Comparison of ENCODE assay signal across 15 cellular contexts in the genomic region with DNA sequence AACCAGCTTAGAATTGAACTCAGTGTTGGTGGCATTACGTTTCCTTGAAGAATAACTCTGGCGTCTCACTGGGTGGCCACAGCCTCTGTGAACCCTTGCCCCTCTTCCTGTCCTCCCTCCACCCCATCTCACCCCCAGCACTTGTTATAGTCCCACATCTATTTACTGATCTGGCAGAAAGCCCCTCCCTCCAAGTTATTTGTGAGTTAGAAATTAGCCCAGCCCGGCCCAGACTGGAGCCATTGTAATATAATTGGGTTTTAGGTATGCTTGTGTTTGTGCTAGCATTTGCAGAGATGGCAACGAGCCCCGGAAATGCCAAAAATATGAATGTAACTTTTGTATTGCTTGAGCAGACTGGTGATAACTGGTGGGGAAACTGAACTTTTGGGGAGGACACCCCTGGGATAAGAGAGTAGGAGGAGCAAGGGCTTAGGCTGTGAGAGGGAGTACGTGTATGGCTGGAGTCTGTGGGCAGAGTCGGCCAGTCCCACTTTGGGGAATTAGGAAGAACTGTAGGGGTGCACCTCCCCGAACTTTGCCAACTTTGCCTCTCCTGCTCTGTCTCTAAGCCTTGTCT.
A peak's percentile ranks its signal among the peaks of the same experiment; 100 is the strongest.
DNase-seq lines count a peak whose midpoint lies in the region; ATAC-seq and TF ChIP-seq lines count a peak whose summit lies in the region.
"Had no signal": no experiment of that assay in that cellular context is flagged by ENCODE, and none has a peak within 500 bp of the region (broad histone marks: within the 10 kb centered on the region; RNA-seq: fewer than 3 reads in every experiment).

No MANE protein-coding gene starts in this region.

- no peak overlapping the region for H3K9ac ChIP-seq in parathyroid adenoma
- H3K9ac ChIP-seq: GM23248 had no signal

- H2AFZ ChIP-seq in ACC112 (ENCODE audit: low read length, unreplicated experiment) (no peak overlapping the region), parathyroid adenoma (no peak overlapping the region)
- H2AFZ ChIP-seq: GM23248 had no signal

- H3K4me1 ChIP-seq in ACC112 (ENCODE audit: control insufficient read depth, insufficient read depth, low read length, unreplicated experiment) (peaks cover 70% of the 10 kb centered on the region), RWPE2 (ENCODE audit: insufficient read depth, poor library complexity, severe bottlenecking) (peaks cover 41% of the 10 kb centered on the region), parathyroid adenoma (peaks cover 94% of the 10 kb centered on the region)

- H3K4me2 ChIP-seq in parathyroid adenoma (ENCODE audit: low read length): no peak overlapping the region

- TF ChIP-seq CTCF in RWPE2 (IDR thresholded peaks at IDR 0.05; ENCODE audit: poor library complexity, severe bottlenecking) (no peak), parathyroid adenoma (IDR thresholded peaks at IDR 0.05) (no peak)

- H3K4me3 ChIP-seq in ACC112 (ENCODE audit: low read depth, low read length) (no peak overlapping the region), RWPE2 (ENCODE audit: severe bottlenecking) (no peak overlapping the region), parathyroid adenoma (ENCODE audit: low read depth, low read length) (no peak overlapping the region)
- H3K4me3 ChIP-seq: GM23248, SK-N-MC, vagina had no signal

- H3K36me3 ChIP-seq in ACC112 (ENCODE audit: insufficient read depth, low read length): no peaks in the 10 kb centered on the region
- no peaks in the 10 kb centered on the region for H3K36me3 ChIP-seq in RWPE2 (ENCODE audit: low read depth)
- no peaks in the 10 kb centered on the region for H3K36me3 ChIP-seq in parathyroid adenoma (ENCODE audit: control insufficient read depth, insufficient read depth, low read length)

- ATAC-seq in RWPE2 (ENCODE audit: low read depth) (peak; percentile 5; the same call in 2 of the 3 replicates), GM18907 (IDR thresholded peaks at IDR 0.05; ENCODE audit: unreplicated experiment) (no peak), HG03342 (IDR thresholded peaks at IDR 0.05; ENCODE audit: unreplicated experiment) (no peak), HG03097 (IDR thresholded peaks at IDR 0.05; ENCODE audit: low FRiP score, unreplicated experiment) (no peak)

- no peaks in the 10 kb centered on the region for H3K27me3 ChIP-seq in ACC112 (ENCODE audit: insufficient read depth, low read length)
- no peaks in the 10 kb centered on the region for H3K27me3 ChIP-seq in RWPE2 (ENCODE audit: insufficient read depth, poor library complexity, severe bottlenecking)
- H3K27me3 ChIP-seq in parathyroid adenoma (ENCODE audit: control insufficient read depth, insufficient read depth, low read length): no peaks in the 10 kb centered on the region
- H3K27me3 ChIP-seq: vagina had no signal

- DNase-seq in RWPE2 (ENCODE audit: low spot score): peak; percentile 32
- DNase-seq in fibroblast of gingiva (ENCODE audit: low read depth): peak; percentile 31
- DNase-seq in HuH-7.5 (ENCODE audit: low spot score): no peak
- DNase-seq: activated CD4-positive, alpha-beta memory T cell treated with anti-CD3 and anti-CD28 coated beads for 36 hours; activated effector memory CD4-positive, alpha-beta T cell treated with Interleukin-2 at 50 U/mL for 16 hours; GM23248; stimulated activated CD4-positive, alpha-beta T cell treated with anti-CD3 and anti-CD28 coated beads, Interleukin-1b, Interleukin-23, amount 100 ng/mL, for 48 hours; stimulated activated CD8-positive, alpha-beta memory T cell treated with anti-CD3 and anti-CD28 coated beads, Interleukin-4, amount 100 ng/mL, for 48 hours had no signal

- H3K27ac ChIP-seq in ACC112 (ENCODE audit: low read depth, low read length) (peak overlapping the region; percentile 63), RWPE2 (ENCODE audit: poor library complexity, severe bottlenecking) (peak overlapping the region; percentile 97), parathyroid adenoma (peak overlapping the region; percentile 64)
- H3K27ac ChIP-seq: GM23248, SK-N-MC, vagina had no signal

- no peaks in the 10 kb centered on the region for H3K9me3 ChIP-seq in RWPE2 (ENCODE audit: severe bottlenecking)
- H3K9me3 ChIP-seq in parathyroid adenoma (ENCODE audit: control insufficient read depth, low read length): no peaks in the 10 kb centered on the region
- H3K9me3 ChIP-seq: vagina had no signal

- no peaks in the 10 kb centered on the region for H3K79me2 ChIP-seq in ACC112 (ENCODE audit: control insufficient read depth, insufficient read depth, low read length, unreplicated experiment)
- H3K79me2 ChIP-seq in parathyroid adenoma: no peaks in the 10 kb centered on the region
